9 cellular contexts compared by ENCODE assay signal in genomic region chr20:37202267-37202943, GRCh38. TPM values are rescaled to one million over a fixed set of nuclear protein-coding genes. Genes with fewer than 3 reads are reported as not detected.
DNase-seq lines count a peak whose midpoint lies in the region; ATAC-seq, FAIRE-seq and TF ChIP-seq lines count a peak whose summit lies in the region.
"Had no signal": no experiment of that assay in that cellular context is flagged by ENCODE, and none has a peak within 500 bp of the region (broad histone marks: within the 10 kb centered on the region; RNA-seq: fewer than 3 reads in every experiment).

No MANE protein-coding gene starts in this region.

- H3K9me3 ChIP-seq in body of pancreas, result no peaks in the 10 kb centered on the region
- H3K9me3 ChIP-seq in kidney (ENCODE audit: control insufficient read depth in 1 of 2, low read length in 2 of 2), result no peaks in the 10 kb centered on the region
- H3K9me3 ChIP-seq in thoracic aorta, result no peaks in the 10 kb centered on the region

- in situ Hi-C loops in GM13976 (cut with MboI; ENCODE audit: low sequenced_read_pairs, unreplicated experiment), result no loop called here

- no peak for TF ChIP-seq POLR2A in body of pancreas (IDR thresholded peaks at IDR 0.05)

- peak overlapping the region; percentile 3 to 68 (median 40) for H3K27ac ChIP-seq in body of pancreas
- H3K27ac ChIP-seq in kidney (ENCODE audit: low read depth in 2 of 2, low read length in 2 of 2), result no peak overlapping the region
- H3K27ac ChIP-seq in thoracic aorta, result peak overlapping the region; percentile 50 to 55

- H3K27me3 ChIP-seq in body of pancreas (no peaks in the 10 kb centered on the region), thoracic aorta (replicated peaks; ENCODE audit: insufficient read depth) (no peaks in the 10 kb centered on the region)

- peaks cover 5% of the 10 kb centered on the region for H3K4me1 ChIP-seq in body of pancreas
- H3K4me1 ChIP-seq in kidney (ENCODE audit: control insufficient read depth in 1 of 2, insufficient read depth in 1 of 2, low read depth in 1 of 2, low read length in 2 of 2), result no peaks in the 10 kb centered on the region
- peaks cover 0 to 6% of the 10 kb centered on the region in 2 donors for H3K4me1 ChIP-seq in thoracic aorta (ENCODE audit: control insufficient read depth in 1 of 2, low read depth in 2 of 2)

- TF ChIP-seq CTCF in AG09319 (IDR thresholded peaks at IDR 0.05; ENCODE audit: low read depth, low read length) (peak; percentile 92), GM13976 (IDR thresholded peaks at IDR 0.05; ENCODE audit: borderline replicate concordance, control extremely low read depth, extremely low read depth, insufficient read depth, missing control alignments) (peak; percentile 21), body of pancreas (IDR thresholded peaks at IDR 0.05) (peak in 6 of 7 experiments; percentile 55 to 84 (median 63)), kidney (IDR thresholded peaks at IDR 0.05; ENCODE audit: borderline replicate concordance, extremely low read depth, insufficient read depth) (peak; percentile 55), thoracic aorta (IDR thresholded peaks at IDR 0.05) (peak; percentile 83)

- intact Hi-C loops in body of pancreas (cut with DNase I), result no loop called here
- intact Hi-C loops in kidney (cut with DNase I), result no loop called here

- H3K9ac ChIP-seq in kidney (ENCODE audit: low read length in 2 of 2), result peak overlapping the region in 1 of 2 donors; percentile 29

- H3K4me3 ChIP-seq in body of pancreas, result no peak overlapping the region
- H3K4me3 ChIP-seq in kidney (ENCODE audit: low read length in 2 of 2), result no peak overlapping the region
- peak overlapping the region; percentile 45 for H3K4me3 ChIP-seq in thoracic aorta

- H3K36me3 ChIP-seq in body of pancreas (replicated peaks in 1 of 2; ENCODE audit: insufficient read depth in 1 of 2, low read depth in 2 of 2), result peaks cover 17 to 40% of the 10 kb centered on the region in 2 donors
- peaks cover 42 to 60% of the 10 kb centered on the region in 2 donors for H3K36me3 ChIP-seq in kidney (ENCODE audit: control insufficient read depth in 1 of 2, insufficient read depth in 2 of 2, low read length in 2 of 2)
- H3K36me3 ChIP-seq in thoracic aorta, result peaks cover 41% of the 10 kb centered on the region

- ATAC-seq in body of pancreas (peak; percentile 76), thoracic aorta (ENCODE audit: insufficient number of reproducible peaks, low FRiP score, low read depth) (peak; percentile 48), GM19324 (IDR thresholded peaks at IDR 0.05; ENCODE audit: low FRiP score, unreplicated experiment) (no peak)

- FAIRE-seq in kidney (lab: Jason Lieb, UNC), result no peak

- DNase-seq in AG09319 (ENCODE audit: extremely low read depth, low read depth) (peak; percentile 88), GM13976 (ENCODE audit: low spot score) (peak; percentile 41), NCI-H446 treated with DMSO at 0.1 percent for 48 hours (lab: John Stamatoyannopoulos, UW) (peak; percentile 5), body of pancreas (peak; percentile 35 to 51 (median 47)), kidney (no peak), thoracic aorta (ENCODE audit: low spot score) (no peak), NK-92 (lab: John Stamatoyannopoulos, UW; ENCODE audit: unreplicated experiment) (no peak)

- WGBS in body of pancreas, 2 donors, result 67 to 73% methylated on average over 6 of the region's 6 CpGs

RNA-seq across cellular contexts. Expression of gene MROH8, which starts 23.1 kb away (rescaled TPM):
- 10 to 100 TPM in 1 of 2 donors, under 1 TPM in 1; 0.78 to 13.5 TPM for total RNA-seq in body of pancreas
- total RNA-seq in kidney, result 2.4 TPM
- 4.4 TPM for polyA plus RNA-seq in kidney (ENCODE audit: insufficient read depth, low read depth, low replicate concordance)
- total RNA-seq in thoracic aorta, result 10 to 100 TPM in 1 of 2 donors, 1 to 10 TPM in 1; 1.6 to 12.7 TPM

RNA-seq across cellular contexts. Expression of gene RPN2, which starts 23.3 kb away (rescaled TPM):
- 100 to 1,000 TPM in 1 of 2 donors, 10 to 100 TPM in 1; 70.0 to 111 TPM for total RNA-seq in body of pancreas
- total RNA-seq in kidney, result 175 TPM
- 207 TPM for polyA plus RNA-seq in kidney (ENCODE audit: insufficient read depth, low read depth, low replicate concordance)
- total RNA-seq in thoracic aorta, result 100 to 1,000 TPM; 128 to 156 TPM

RNA-seq across cellular contexts. Expression of gene GHRH, which starts 59.2 kb away (rescaled TPM):
- not detected for total RNA-seq in body of pancreas
- not detected for total RNA-seq in kidney
- polyA plus RNA-seq in kidney (ENCODE audit: insufficient read depth, low read depth, low replicate concordance), result not detected
- not detected for total RNA-seq in thoracic aorta
- total RNA-seq: lower leg skin had no signal

Comparison
In these comparisons a context has a peak if more than half of its experiments do, and no peak if none do; other contexts are left out.
1. DNase-seq: peak in AG09319 (single experiment), GM13976 (single experiment), NCI-H446 treated with DMSO at 0.1 percent for 48 hours (single experiment) and body of pancreas (4 of 4); none in kidney (single experiment), thoracic aorta (single experiment) and NK-92 (single experiment).
2. CTCF ChIP-seq: peak in every context shown above with its lines; median percentile 92 in AG09319; 83 in thoracic aorta; 63 in body of pancreas; 55 in kidney; 21 in GM13976.
3. H3K27ac ChIP-seq: peak in body of pancreas (4 of 4) and thoracic aorta (2 of 2); none in kidney (0 of 2).